26 cellular contexts compared by ENCODE assay signal in genomic region chr10:124223711-124224085, GRCh38.
"Had no signal": no experiment of that assay in that cellular context is flagged by ENCODE, and none has a peak within 500 bp of the region (broad histone marks: within the 10 kb centered on the region; RNA-seq: fewer than 3 reads in every experiment).

No MANE protein-coding gene starts in this region.

- ATAC-seq: activated CD8-positive, alpha-beta T cell treated with anti-CD3 and anti-CD28 coated beads for 36 hours; foreskin keratinocyte; heart right ventricle; lower lobe of right lung; mucosa of descending colon; right lobe of liver; stimulated activated naive CD8-positive, alpha-beta T cell treated with anti-CD3 and anti-CD28 coated beads, Interleukin-15, Interleukin-2, amounts not matched to agents 100 U/mL and 50 U/mL, for 24 hours had no signal

- H3K9me3 ChIP-seq: esophagus muscularis mucosa, lower lobe of right lung, neutrophil, ovary, right lobe of liver, testis, vagina had no signal

- H3K9me3 Mint-ChIP-seq: dendritic cell treated with granulocyte-macrophage colony-stimulating factor and Interleukin-4, amounts not matched to agents 40 ng/mL and 50 ng/mL, for 4 days had no signal

- DNase-seq: activated CD4-positive, alpha-beta T cell treated with anti-CD3 and anti-CD28 coated beads, Interleukin-2, amount 50 U/mL, for 1 hour; activated CD8-positive, alpha-beta T cell treated with anti-CD3 and anti-CD28 coated beads for 36 hours; activated naive CD4-positive, alpha-beta T cell; caudate nucleus; foreskin keratinocyte; heart right ventricle; lower lobe of right lung; mesendoderm; mucosa of descending colon; ovary; right lobe of liver; stimulated activated CD4-positive, alpha-beta T cell treated with anti-CD3 and anti-CD28 coated beads, Interleukin-12 subunit alpha, Interleukin-12 subunit beta, amount 100 ng/mL, for 4 hours; stimulated activated CD4-positive, alpha-beta T cell treated with anti-CD3 and anti-CD28 coated beads, Interleukin-4, amount 100 ng/mL, for 1 hour; stimulated activated naive CD8-positive, alpha-beta T cell treated with anti-CD3 and anti-CD28 coated beads, Interleukin-15, Interleukin-2, amounts not matched to agents 100 U/mL and 50 U/mL, for 24 hours; T-helper 2 cell; testis had no signal

- H3K36me3 Mint-ChIP-seq: activated naive CD4-positive, alpha-beta T cell treated with anti-CD3 and anti-CD28 coated beads, Interleukin-2, amount 50 U/mL, for 72 hours had no signal

- H3K36me3 ChIP-seq: esophagus muscularis mucosa, heart right ventricle, lower lobe of right lung, neutrophil, ovary, right lobe of liver, upper lobe of left lung, vagina had no signal

- H3K27me3 ChIP-seq: esophagus muscularis mucosa, foreskin keratinocyte, ovary, right lobe of liver, testis, upper lobe of left lung, vagina had no signal

- H3K4me3 Mint-ChIP-seq: activated CD8-positive, alpha-beta T cell treated with anti-CD3 and anti-CD28 coated beads for 36 hours; activated T-cell treated with anti-CD3 and anti-CD28 coated beads, Interleukin-2, amount 50 U/mL, for 72 hours; dendritic cell treated with granulocyte-macrophage colony-stimulating factor and Interleukin-4, amounts not matched to agents 40 ng/mL and 50 ng/mL, for 4 days; natural killer cell treated with Interleukin-12 subunit alpha and Interleukin-12 subunit beta and Interleukin-15 and Interleukin-18, amount 100 ng/mL, for 72 hours had no signal

- H3K27ac Mint-ChIP-seq: activated CD8-positive, alpha-beta T cell treated with anti-CD3 and anti-CD28 coated beads for 36 hours; activated naive CD4-positive, alpha-beta T cell treated with anti-CD3 and anti-CD28 coated beads, Interleukin-2, amount 50 U/mL, for 72 hours; activated T-cell treated with anti-CD3 and anti-CD28 coated beads, Interleukin-2, amount 50 U/mL, for 72 hours; dendritic cell treated with granulocyte-macrophage colony-stimulating factor and Interleukin-4, amounts not matched to agents 40 ng/mL and 50 ng/mL, for 4 days; progenitor cell of endocrine pancreas had no signal

- H3K4me3 ChIP-seq: esophagus muscularis mucosa, heart right ventricle, lower lobe of right lung, mucosa of descending colon, ovary, right lobe of liver, skin epidermis, testis, upper lobe of left lung, vagina had no signal

- H3K27ac ChIP-seq: esophagus muscularis mucosa, foreskin keratinocyte, heart right ventricle, lower lobe of right lung, neutrophil, ovary, right lobe of liver, skin epidermis, testis, upper lobe of left lung, vagina had no signal

- H3K4me1 ChIP-seq: foreskin keratinocyte, right lobe of liver, testis had no signal
